In genomic region chr2:72893594-72894319, GRCh38 we compare ENCODE assay signal across 8 cellular contexts. TPM values are rescaled to one million over a fixed set of nuclear protein-coding genes. Genes with fewer than 3 reads are reported as not detected.
A peak's percentile ranks its signal among the peaks of the same experiment; 100 is the strongest.
DNase-seq lines count a peak whose midpoint lies in the region; ATAC-seq lines count a peak whose summit lies in the region.

No MANE protein-coding gene starts in this region.

- no peak overlapping the region for H3K27ac ChIP-seq in right cardiac atrium (ENCODE audit: low read length)

- H3K9me3 ChIP-seq in right cardiac atrium (ENCODE audit: control insufficient read depth, low read length) = no peaks in the 10 kb centered on the region

- ATAC-seq in GM19025 (IDR thresholded peaks at IDR 0.05; ENCODE audit: low read depth, unreplicated experiment) = peak; percentile 68
- ATAC-seq in HG03097 (IDR thresholded peaks at IDR 0.05; ENCODE audit: low FRiP score, unreplicated experiment) = peak; percentile 63
- ATAC-seq in right cardiac atrium = peak; percentile 48 to 64

- intact Hi-C loops in right cardiac atrium (cut with DNase I) = loop anchor here (5.0 to 10.0 kb wide), 5 partner anchors 79 to 284 kb away; no protein-coding TSS in a partner anchor

- H3K4me1 ChIP-seq in right cardiac atrium (ENCODE audit: control insufficient read depth, insufficient read depth, low read length) = peaks cover 9% of the 10 kb centered on the region

- DNase-seq in DMS 273 (lab: John Stamatoyannopoulos, UW; ENCODE audit: unreplicated experiment) (peak; percentile 89), NCI-H82 (lab: John Stamatoyannopoulos, UW) (peak; percentile 88), right cardiac atrium (peak in 2 of 3 donors; percentile 69 to 81), NCI-H2029 treated with DMSO at 0.1 percent for 48 hours (lab: John Stamatoyannopoulos, UW) (no peak)
- DNase-seq in activated naive CD8-positive, alpha-beta T cell treated with anti-CD3 and anti-CD28 coated beads for 36 hours = peak; percentile 52
- peak; percentile 55 for DNase-seq in stimulated activated CD4-positive, alpha-beta T cell treated with anti-CD3 and anti-CD28 coated beads, Interleukin-1b, Interleukin-23, amount 100 ng/mL, for 48 hours

- H3K4me3 ChIP-seq in right cardiac atrium (ENCODE audit: low read length) = no peak overlapping the region

- no peak overlapping the region for H3K27ac Mint-ChIP-seq in activated naive CD8-positive, alpha-beta T cell treated with anti-CD3 and anti-CD28 coated beads for 36 hours

- no peak overlapping the region for H3K4me3 Mint-ChIP-seq in activated naive CD8-positive, alpha-beta T cell treated with anti-CD3 and anti-CD28 coated beads for 36 hours

- H3K27me3 ChIP-seq in right cardiac atrium (ENCODE audit: control insufficient read depth, insufficient read depth) = no peaks in the 10 kb centered on the region

- peaks cover 2% of the 10 kb centered on the region for H3K4me1 Mint-ChIP-seq in activated naive CD8-positive, alpha-beta T cell treated with anti-CD3 and anti-CD28 coated beads for 36 hours

- WGBS in right cardiac atrium = 44% methylated on average over 15 of the region's 15 CpGs

- peaks cover 49% of the 10 kb centered on the region for H3K27me3 Mint-ChIP-seq in activated naive CD8-positive, alpha-beta T cell treated with anti-CD3 and anti-CD28 coated beads for 36 hours

- H3K36me3 Mint-ChIP-seq in activated naive CD8-positive, alpha-beta T cell treated with anti-CD3 and anti-CD28 coated beads for 36 hours = peaks cover 6% of the 10 kb centered on the region

- no peaks in the 10 kb centered on the region for H3K9me3 Mint-ChIP-seq in activated naive CD8-positive, alpha-beta T cell treated with anti-CD3 and anti-CD28 coated beads for 36 hours

RNA-seq across cellular contexts. Expression of gene SPR, which starts 6.5 kb away (rescaled TPM):
- 10 to 100 TPM; 13.9 TPM for total RNA-seq in activated naive CD8-positive, alpha-beta T cell treated with anti-CD3 and anti-CD28 coated beads for 36 hours
- total RNA-seq in right cardiac atrium = 10 to 100 TPM; 35.9 to 56.3 (median 44.3) TPM
- 50.3 TPM for polyA plus RNA-seq in right cardiac atrium

RNA-seq across cellular contexts. Expression of gene EMX1, which starts 23.6 kb away (rescaled TPM):
- not detected for total RNA-seq in activated naive CD8-positive, alpha-beta T cell treated with anti-CD3 and anti-CD28 coated beads for 36 hours
- total RNA-seq in right cardiac atrium = not detected
- polyA plus RNA-seq in right cardiac atrium = 0.18 TPM
